8 cellular contexts compared by ENCODE assay signal in genomic region chr19:58346961-58347929, GRCh38. TPM values are rescaled to one million over a fixed set of nuclear protein-coding genes. Genes with fewer than 3 reads are reported as not detected.
DNase-seq lines count a peak whose midpoint lies in the region; ATAC-seq and TF ChIP-seq lines count a peak whose summit lies in the region.

No MANE protein-coding gene starts in this region.

- H3K4me3 ChIP-seq in AG04450 (ENCODE audit: low read depth, low read length) (peak overlapping the region; percentile 83), mesendoderm (ENCODE audit: low read length) (peak overlapping the region; percentile 83)

- H3K9me3 Mint-ChIP-seq in activated CD4-positive, alpha-beta memory T cell treated with anti-CD3 and anti-CD28 coated beads, Interleukin-2, amount 10 ng/mL, durations not matched to agents 7 days and 5 days: peaks cover 2% of the 10 kb centered on the region

- no peak overlapping the region for H2AK5ac ChIP-seq in mesendoderm (ENCODE audit: low read length)

- H4K8ac ChIP-seq in mesendoderm (ENCODE audit: low read depth, low read length): peak overlapping the region; percentile 57

- no peak for DNase-seq in AG04450 (ENCODE audit: low read depth, low spot score)
- peak; percentile 39 for DNase-seq in NCI-H460 (ENCODE audit: extremely low read depth, low read depth)
- DNase-seq in activated CD4-positive, alpha-beta memory T cell treated with anti-CD3 and anti-CD28 coated beads, Interleukin-2, amount 10 ng/mL, durations not matched to agents 7 days and 5 days: peak; percentile 75
- peak; percentile 74 for DNase-seq in effector CD8-positive, alpha-beta T cell (lab: John Stamatoyannopoulos, UW)
- DNase-seq in mesendoderm: peak; percentile 67
- peak; percentile 43 for DNase-seq in stimulated activated CD8-positive, alpha-beta memory T cell treated with anti-CD3 and anti-CD28 coated beads, Interleukin-15, amount 100 ng/mL, for 24 hours (ENCODE audit: low read depth)

- WGBS in mesendoderm (ENCODE audit: extremely low coverage, insufficient coverage, low lambda C conversion rate): no CpG with 5 or more reads among the region's 82 CpGs

- peaks cover 28% of the 10 kb centered on the region for H3K36me3 Mint-ChIP-seq in activated CD4-positive, alpha-beta memory T cell treated with anti-CD3 and anti-CD28 coated beads, Interleukin-2, amount 10 ng/mL, durations not matched to agents 7 days and 5 days (ENCODE audit: low read depth)

- peak overlapping the region; percentile 3 for H3K23ac ChIP-seq in mesendoderm (ENCODE audit: low read length)

- H3K4me3 Mint-ChIP-seq in activated CD4-positive, alpha-beta memory T cell treated with anti-CD3 and anti-CD28 coated beads, Interleukin-2, amount 10 ng/mL, durations not matched to agents 7 days and 5 days: peak overlapping the region; percentile 92

- no peaks in the 10 kb centered on the region for H3K27me3 ChIP-seq in AG04450 (ENCODE audit: control insufficient read depth, insufficient read depth, low read length)
- no peaks in the 10 kb centered on the region for H3K27me3 ChIP-seq in mesendoderm (ENCODE audit: insufficient read depth, low read length, poor library complexity)

- peak overlapping the region; percentile 82 for H3K9ac ChIP-seq in mesendoderm (ENCODE audit: low read length)

- H3K36me3 ChIP-seq in mesendoderm (ENCODE audit: control insufficient read depth, insufficient read depth, low read length): no peaks in the 10 kb centered on the region

- H3K4me1 ChIP-seq in mesendoderm (ENCODE audit: control insufficient read depth, low read depth, low read length): no peaks in the 10 kb centered on the region

- H3K27ac ChIP-seq in AG04450 (ENCODE audit: low read depth, low read length): peak overlapping the region; percentile 31
- no peak overlapping the region for H3K27ac ChIP-seq in mesendoderm (ENCODE audit: low read depth, low read length)

- H3K27me3 Mint-ChIP-seq in activated CD4-positive, alpha-beta memory T cell treated with anti-CD3 and anti-CD28 coated beads, Interleukin-2, amount 10 ng/mL, durations not matched to agents 7 days and 5 days: peaks cover 6% of the 10 kb centered on the region

- no peak for TF ChIP-seq CTCF in AG04450 (IDR thresholded peaks at IDR 0.05; ENCODE audit: low read depth, low read length)

- H2BK120ac ChIP-seq in mesendoderm (ENCODE audit: low read depth, low read length): no peak overlapping the region

- H3K9me3 ChIP-seq in AG04450 (ENCODE audit: control insufficient read depth, insufficient read depth, low read length): peaks cover 22% of the 10 kb centered on the region; the same call in 1 of the 2 replicates

- peaks cover 35% of the 10 kb centered on the region for H3K4me1 Mint-ChIP-seq in activated CD4-positive, alpha-beta memory T cell treated with anti-CD3 and anti-CD28 coated beads, Interleukin-2, amount 10 ng/mL, durations not matched to agents 7 days and 5 days

- peak overlapping the region; percentile 68 for H3K27ac Mint-ChIP-seq in activated CD4-positive, alpha-beta memory T cell treated with anti-CD3 and anti-CD28 coated beads, Interleukin-2, amount 10 ng/mL, durations not matched to agents 7 days and 5 days

- no peak overlapping the region for H3K4ac ChIP-seq in mesendoderm (ENCODE audit: low read depth, low read length)

- H3K18ac ChIP-seq in mesendoderm (ENCODE audit: low read length): peak overlapping the region; percentile 12

- POLR2A ChIA-PET in AG04450 (lab: Yijun Ruan, JAX): interaction anchor here (0.6 to 2.9 kb wide), 6 partner anchors 9 to 42 kb away, joined by 3 to 17 read pairs (median 6); partner anchors contain the start of genes ERVK3-1, ZNF497, ZNF837 and ZSCAN22
- POLR2A ChIA-PET in activated CD4-positive, alpha-beta memory T cell treated with anti-CD3 and anti-CD28 coated beads, Interleukin-2, amount 10 ng/mL, durations not matched to agents 7 days and 5 days (lab: Charles Lee): interaction anchor here (0.8 to 3.4 kb wide), 13 partner anchors 9 to 345 kb away, joined by 3 to 22 read pairs (median 4); partner anchors contain the start of genes RPS5, ZBTB45, ZNF497 and ZNF584

- ATAC-seq in GM18868 (IDR thresholded peaks at IDR 0.05; ENCODE audit: unreplicated experiment) (peak; percentile 88), HG03097 (IDR thresholded peaks at IDR 0.05; ENCODE audit: low FRiP score, unreplicated experiment) (peak; percentile 64)

- H3K79me1 ChIP-seq in mesendoderm (ENCODE audit: low read length): no peaks in the 10 kb centered on the region

- H3K56ac ChIP-seq in mesendoderm (ENCODE audit: low read length): peak overlapping the region; percentile 89

- H2BK5ac ChIP-seq in mesendoderm (ENCODE audit: low read length): no peak overlapping the region

- H3K4me2 ChIP-seq in mesendoderm (ENCODE audit: low read length): peak overlapping the region; percentile 98

- CTCF ChIA-PET in AG04450 (lab: Charles Lee): interaction anchor here (1.0 kb wide), 2 partner anchors 8 to 116 kb away, joined by 3 to 4 read pairs; no protein-coding TSS in a partner anchor
- CTCF ChIA-PET in activated CD4-positive, alpha-beta memory T cell treated with anti-CD3 and anti-CD28 coated beads, Interleukin-2, amount 10 ng/mL, durations not matched to agents 7 days and 5 days (lab: Charles Lee): interaction anchor here (0.8 to 2.8 kb wide), 8 partner anchors 12 to 172 kb away, joined by 3 to 15 read pairs (median 4); partner anchors contain the start of genes ZBTB45, ZNF497, ZNF584 and ZSCAN22

- no peak overlapping the region for H2BK15ac ChIP-seq in mesendoderm (replicated peaks; ENCODE audit: low read depth)

- no peaks in the 10 kb centered on the region for H3K79me2 ChIP-seq in mesendoderm (ENCODE audit: control insufficient read depth, insufficient read depth, low read length)

- H4K5ac ChIP-seq in mesendoderm (ENCODE audit: low read length): no peak overlapping the region

RNA-seq across cellular contexts. Expression of gene A1BG, which starts 6.0 kb away (rescaled TPM):
- polyA plus RNA-seq in AG04450 (2011; rRNA removed): 7.5 and 13.2 TPM in 2 replicates
- polyA minus RNA-seq in AG04450 (2011; rRNA and poly(A)+ RNA removed): 1.1 and 1.2 TPM in 2 replicates
- 4.1 and 9.1 TPM in 2 replicates for total RNA-seq in NCI-H460 (2014; rRNA removed; shearing (Covaris generic))
- polyA plus RNA-seq in NCI-H460 (2014; cell fraction: nucleus; rRNA removed): 26.4 and 69.4 TPM in 2 replicates
- total RNA-seq in activated CD4-positive, alpha-beta memory T cell treated with anti-CD3 and anti-CD28 coated beads, Interleukin-2, amount 10 ng/mL, durations not matched to agents 7 days and 5 days: 1 to 10 TPM; 8.5 to 9.9 TPM
- 13.5 TPM for polyA plus RNA-seq in mesendoderm (2013, experiment 1 of 2)
- 11.7 TPM for polyA plus RNA-seq in mesendoderm (2013, experiment 2 of 2)

RNA-seq across cellular contexts. Expression of gene ZNF497, which starts 15.3 kb away (rescaled TPM):
- polyA plus RNA-seq in AG04450 (2011; rRNA removed): 0.06 TPM in 2 replicates
- polyA minus RNA-seq in AG04450 (2011; rRNA and poly(A)+ RNA removed): 0.13 and 0.18 TPM in 2 replicates
- total RNA-seq in NCI-H460 (2014; rRNA removed; shearing (Covaris generic)): 2.1 TPM in 2 replicates
- polyA plus RNA-seq in NCI-H460 (2014; cell fraction: nucleus; rRNA removed): 8.9 and 9.8 TPM in 2 replicates
- 1 to 10 TPM; 1.1 to 1.2 TPM for total RNA-seq in activated CD4-positive, alpha-beta memory T cell treated with anti-CD3 and anti-CD28 coated beads, Interleukin-2, amount 10 ng/mL, durations not matched to agents 7 days and 5 days
- 0.46 TPM for polyA plus RNA-seq in mesendoderm (2013, experiment 1 of 2)
- polyA plus RNA-seq in mesendoderm (2013, experiment 2 of 2): 0.49 TPM

RNA-seq across cellular contexts. Expression of gene ZSCAN22, which starts 20.5 kb away (rescaled TPM):
- polyA plus RNA-seq in AG04450 (2011; rRNA removed): 2.6 and 2.7 TPM in 2 replicates
- polyA minus RNA-seq in AG04450 (2011; rRNA and poly(A)+ RNA removed): 4.8 and 5.5 TPM in 2 replicates
- total RNA-seq in NCI-H460 (2014; rRNA removed; shearing (Covaris generic)): 2.4 and 2.5 TPM in 2 replicates
- polyA plus RNA-seq in NCI-H460 (2014; cell fraction: nucleus; rRNA removed): 1.6 and 2.4 TPM in 2 replicates
- 1 to 10 TPM; 5.4 to 5.7 TPM for total RNA-seq in activated CD4-positive, alpha-beta memory T cell treated with anti-CD3 and anti-CD28 coated beads, Interleukin-2, amount 10 ng/mL, durations not matched to agents 7 days and 5 days
- polyA plus RNA-seq in mesendoderm (2013, experiment 1 of 2): 1.9 TPM
- polyA plus RNA-seq in mesendoderm (2013, experiment 2 of 2): 1.7 TPM

RNA-seq across cellular contexts. Expression of gene ZNF837, which starts 33.6 kb away (rescaled TPM):
- polyA plus RNA-seq in AG04450 (2011; rRNA removed): 0.33 and 0.37 TPM in 2 replicates
- 0.17 and 0.32 TPM in 2 replicates for polyA minus RNA-seq in AG04450 (2011; rRNA and poly(A)+ RNA removed)
- 0.30 and 0.78 TPM in 2 replicates for total RNA-seq in NCI-H460 (2014; rRNA removed; shearing (Covaris generic))
- 0.11 and 2.4 TPM in 2 replicates for polyA plus RNA-seq in NCI-H460 (2014; cell fraction: nucleus; rRNA removed)
- 1 to 10 TPM; 1.7 TPM for total RNA-seq in activated CD4-positive, alpha-beta memory T cell treated with anti-CD3 and anti-CD28 coated beads, Interleukin-2, amount 10 ng/mL, durations not matched to agents 7 days and 5 days
- 1.7 TPM for polyA plus RNA-seq in mesendoderm (2013, experiment 1 of 2)
- 1.8 TPM for polyA plus RNA-seq in mesendoderm (2013, experiment 2 of 2)

RNA-seq across cellular contexts. Expression of gene RPS5, which starts 39.8 kb away (rescaled TPM):
- polyA plus RNA-seq in AG04450 (2011; rRNA removed): 1,927 and 2,646 TPM in 2 replicates
- 1,056 and 1,413 TPM in 2 replicates for polyA minus RNA-seq in AG04450 (2011; rRNA and poly(A)+ RNA removed)
- total RNA-seq in NCI-H460 (2014; rRNA removed; shearing (Covaris generic)): 1,933 and 2,287 TPM in 2 replicates
- 1,961 and 2,057 TPM in 2 replicates for polyA plus RNA-seq in NCI-H460 (2014; cell fraction: nucleus; rRNA removed)
- 100 to 1,000 TPM; 785 to 801 TPM for total RNA-seq in activated CD4-positive, alpha-beta memory T cell treated with anti-CD3 and anti-CD28 coated beads, Interleukin-2, amount 10 ng/mL, durations not matched to agents 7 days and 5 days
- 1,257 TPM for polyA plus RNA-seq in mesendoderm (2013, experiment 1 of 2)
- polyA plus RNA-seq in mesendoderm (2013, experiment 2 of 2): 1,274 TPM
